ENCODE assay signal across 12 cellular contexts in genomic region chr6:163943647-163944395, GRCh38.
DNase-seq lines count a peak whose midpoint lies in the region; ATAC-seq, FAIRE-seq and TF ChIP-seq lines count a peak whose summit lies in the region.
"Had no signal": no experiment of that assay in that cellular context is flagged by ENCODE, and none has a peak within 500 bp of the region (broad histone marks: within the 10 kb centered on the region; RNA-seq: fewer than 3 reads in every experiment).

No MANE protein-coding gene starts in this region.

- H3K27ac ChIP-seq in left lung, result no peak overlapping the region
- H3K27ac ChIP-seq in naive thymus-derived CD4-positive, alpha-beta T cell (ENCODE audit: low read depth, low read length), result no peak overlapping the region
- H3K27ac ChIP-seq: ovary had no signal

- no peaks in the 10 kb centered on the region for H3K36me3 ChIP-seq in left lung
- H3K36me3 ChIP-seq in naive thymus-derived CD4-positive, alpha-beta T cell (ENCODE audit: control insufficient read depth in 2 of 3, insufficient read depth in 3 of 3, low read length in 3 of 3), result no peaks in the 10 kb centered on the region
- H3K36me3 ChIP-seq: ovary had no signal

- H3K9me3 Mint-ChIP-seq in naive thymus-derived CD4-positive, alpha-beta T cell, result peaks cover 0 to 8% (median 0%) of the 10 kb centered on the region in 11 donors

- ATAC-seq in esophagus mucosa (peak; percentile 48), left lung (peak; percentile 12)
- no peak for ATAC-seq in naive thymus-derived CD4-positive, alpha-beta T cell
- ATAC-seq: effector memory CD8-positive, alpha-beta T cell had no signal

- TF ChIP-seq POLR2A in GM12892 (IDR thresholded peaks at IDR 0.05; ENCODE audit: low read depth, low read length), result no peak

- no peak for TF ChIP-seq CTCF in left lung (IDR thresholded peaks at IDR 0.05)

- no peaks in the 10 kb centered on the region for H3K4me1 ChIP-seq in left lung
- no peaks in the 10 kb centered on the region for H3K4me1 ChIP-seq in naive thymus-derived CD4-positive, alpha-beta T cell (ENCODE audit: control insufficient read depth in 2 of 2, insufficient read depth in 2 of 2, low read length in 2 of 2)

- H3K4me3 Mint-ChIP-seq in naive thymus-derived CD4-positive, alpha-beta T cell, result no peak overlapping the region
- H3K4me3 Mint-ChIP-seq: effector memory CD8-positive, alpha-beta T cell had no signal

- no peak for FAIRE-seq in GM12892 (lab: Jason Lieb, UNC)

- DNase-seq in NCI-H69 (lab: John Stamatoyannopoulos, UW) (peak; percentile 60), left lung (no peak), superior temporal gyrus (ENCODE audit: extremely low spot score) (peak; percentile 84), NCI-H187 (lab: John Stamatoyannopoulos, UW) (no peak), NCI-H774 (lab: John Stamatoyannopoulos, UW) (no peak), GM12892 (ENCODE audit: insufficient read length) (no peak)
- no peak for DNase-seq in naive thymus-derived CD4-positive, alpha-beta T cell
- DNase-seq: activated T-cell treated with anti-CD3 and anti-CD28 coated beads, Interleukin-2, amount 50 U/mL, for 1 hour; effector memory CD8-positive, alpha-beta T cell; NCI-H1930; ovary had no signal

- H3K9me3 ChIP-seq in left lung, result no peaks in the 10 kb centered on the region
- no peaks in the 10 kb centered on the region for H3K9me3 ChIP-seq in naive thymus-derived CD4-positive, alpha-beta T cell (ENCODE audit: control insufficient read depth in 2 of 3, low read length in 3 of 3)
- H3K9me3 ChIP-seq: ovary had no signal

- no peaks in the 10 kb centered on the region for H3K36me3 Mint-ChIP-seq in naive thymus-derived CD4-positive, alpha-beta T cell

- no peak overlapping the region for H3K4me3 ChIP-seq in left lung
- H3K4me3 ChIP-seq in naive thymus-derived CD4-positive, alpha-beta T cell (ENCODE audit: low read length), result no peak overlapping the region
- H3K4me3 ChIP-seq: ovary had no signal

- H3K27me3 ChIP-seq in left lung, result peaks cover 0 to 23% of the 10 kb centered on the region in 2 donors
- no peaks in the 10 kb centered on the region for H3K27me3 ChIP-seq in naive thymus-derived CD4-positive, alpha-beta T cell (ENCODE audit: control insufficient read depth in 2 of 2, insufficient read depth in 2 of 2, low read length in 2 of 2)
- H3K27me3 ChIP-seq: ovary had no signal

- H3K27ac Mint-ChIP-seq in naive thymus-derived CD4-positive, alpha-beta T cell, result no peak overlapping the region
- H3K27ac Mint-ChIP-seq: effector memory CD8-positive, alpha-beta T cell had no signal

- no peaks in the 10 kb centered on the region for H3K4me1 Mint-ChIP-seq in naive thymus-derived CD4-positive, alpha-beta T cell

- POLR2A ChIA-PET in naive thymus-derived CD4-positive, alpha-beta T cell (lab: Charles Lee), result no interaction called here

- intact Hi-C loops in left lung (cut with DNase I), result no loop called here
- intact Hi-C loops in naive thymus-derived CD4-positive, alpha-beta T cell (cut with micrococcal nuclease), result no loop called here

- H3K27me3 Mint-ChIP-seq in naive thymus-derived CD4-positive, alpha-beta T cell, result peaks cover 16 to 60% (median 51%) of the 10 kb centered on the region in 5 donors

- CTCF ChIA-PET in naive thymus-derived CD4-positive, alpha-beta T cell (lab: Charles Lee), result interaction anchor here (0.6 kb wide), 1 partner anchor 17 kb away, joined by 3 read pairs; no protein-coding TSS in a partner anchor

Comparison
In these comparisons a context has a peak if more than half of its experiments do, and no peak if none do; other contexts are left out.
1. DNase-seq: peak in NCI-H69 (single experiment) and superior temporal gyrus (single experiment); none in left lung (0 of 2), naive thymus-derived CD4-positive, alpha-beta T cell (0 of 9), NCI-H187 (0 of 2), NCI-H774 (single experiment) and GM12892 (single experiment).